1 cellular context compared by ENCODE assay signal in the genomic region with DNA sequence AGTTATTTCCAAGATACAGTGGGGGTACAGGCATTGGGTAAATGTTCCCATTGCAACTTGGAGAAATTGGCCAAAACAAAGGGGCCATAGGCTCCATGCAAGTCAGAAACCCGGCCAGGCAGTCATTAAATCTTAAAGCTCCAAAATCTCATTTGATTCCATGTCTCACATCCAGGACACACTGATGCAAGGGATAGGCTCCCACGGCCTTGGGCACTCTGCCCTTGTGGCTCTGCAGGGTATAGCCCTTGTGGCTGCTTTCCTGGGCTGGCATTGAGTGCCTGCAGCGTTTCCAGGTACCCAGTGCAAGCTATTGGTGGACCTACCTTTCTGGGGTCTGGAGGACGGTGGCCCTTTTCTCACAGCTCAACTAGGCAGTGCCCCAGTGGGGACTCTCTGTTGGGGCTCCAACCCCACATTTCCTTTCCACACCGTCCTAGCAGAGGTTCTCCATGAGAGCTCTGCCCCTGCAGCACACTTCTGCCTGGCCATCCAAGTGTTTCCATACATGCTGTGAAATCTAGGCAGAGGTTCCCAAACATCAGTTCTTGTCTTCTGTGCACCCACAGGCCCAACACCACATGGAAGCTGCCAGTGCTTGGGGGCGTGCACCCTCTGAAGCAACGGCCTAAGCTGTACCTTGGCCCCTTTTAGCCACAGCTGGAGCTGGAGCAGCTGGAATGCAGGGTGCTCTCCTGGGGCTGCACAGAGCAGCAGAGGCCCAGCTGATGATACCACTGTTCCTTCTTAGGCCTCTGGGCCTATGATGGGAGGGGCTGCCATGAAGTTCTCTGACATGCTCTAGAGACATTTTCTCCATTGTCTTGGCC.
A peak's percentile ranks its signal among the peaks of the same experiment; 100 is the strongest.
TF ChIP-seq lines count a peak whose summit lies in the region.

No MANE protein-coding gene starts in this region.

TF ChIP-seq in HepG2, 621 proteins besides CTCF, POLR2A, EP300 and RAD21 (continued from another document and continues in another):
- no peak for TF ChIP-seq ATRX (CRISPR knock-in tag; IDR thresholded peaks at IDR 0.05; ENCODE audit: borderline replicate concordance)
- TF ChIP-seq ZSCAN29 (CRISPR knock-in tag; conservative IDR thresholded peaks at IDR 0.05): no peak
- 0 out of 2 replicates have a peak, but pooled peaks have one; percentile 40 for TF ChIP-seq ZNF350 (CRISPR knock-in tag; IDR thresholded peaks at IDR 0.05; ENCODE audit: borderline replicate concordance, low read depth)
- TF ChIP-seq TBL1XR1 (IDR thresholded peaks at IDR 0.05; ENCODE audit: borderline replicate concordance, low read length, partially characterized antibody): no peak
- no peak for TF ChIP-seq ZNF83 (CRISPR knock-in tag; IDR thresholded peaks at IDR 0.05; ENCODE audit: borderline replicate concordance)
- TF ChIP-seq ZBTB2 (CRISPR knock-in tag; IDR thresholded peaks at IDR 0.05; ENCODE audit: low read depth): no peak
- no peak for TF ChIP-seq ZNF7 (CRISPR knock-in tag; IDR thresholded peaks at IDR 0.05)
- no peak for TF ChIP-seq ZFP36 (IDR thresholded peaks at IDR 0.05; ENCODE audit: borderline replicate concordance, low read depth, low read length, partially characterized antibody)
- TF ChIP-seq, protein P1, sequence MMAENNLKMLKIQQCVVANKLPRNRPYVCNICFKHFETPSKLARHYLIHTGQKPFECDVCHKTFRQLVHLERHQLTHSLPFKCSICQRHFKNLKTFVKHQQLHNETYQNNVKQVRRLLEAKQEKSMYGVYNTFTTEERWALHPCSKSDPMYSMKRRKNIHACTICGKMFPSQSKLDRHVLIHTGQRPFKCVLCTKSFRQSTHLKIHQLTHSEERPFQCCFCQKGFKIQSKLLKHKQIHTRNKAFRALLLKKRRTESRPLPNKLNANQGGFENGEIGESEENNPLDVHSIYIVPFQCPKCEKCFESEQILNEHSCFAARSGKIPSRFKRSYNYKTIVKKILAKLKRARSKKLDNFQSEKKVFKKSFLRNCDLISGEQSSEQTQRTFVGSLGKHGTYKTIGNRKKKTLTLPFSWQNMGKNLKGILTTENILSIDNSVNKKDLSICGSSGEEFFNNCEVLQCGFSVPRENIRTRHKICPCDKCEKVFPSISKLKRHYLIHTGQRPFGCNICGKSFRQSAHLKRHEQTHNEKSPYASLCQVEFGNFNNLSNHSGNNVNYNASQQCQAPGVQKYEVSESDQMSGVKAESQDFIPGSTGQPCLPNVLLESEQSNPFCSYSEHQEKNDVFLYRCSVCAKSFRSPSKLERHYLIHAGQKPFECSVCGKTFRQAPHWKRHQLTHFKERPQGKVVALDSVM (CRISPR knock-in tag; IDR thresholded peaks at IDR 0.05): no peak
- no peak for TF ChIP-seq ZNF24 (IDR thresholded peaks at IDR 0.05)
- peak; percentile 47 for TF ChIP-seq ARID5B (CRISPR knock-in tag; IDR thresholded peaks at IDR 0.05)
- no peak for TF ChIP-seq CREM (IDR thresholded peaks at IDR 0.05)
- TF ChIP-seq CREM (CRISPR knock-in tag; IDR thresholded peaks at IDR 0.05): no peak
- TF ChIP-seq, protein P2, sequence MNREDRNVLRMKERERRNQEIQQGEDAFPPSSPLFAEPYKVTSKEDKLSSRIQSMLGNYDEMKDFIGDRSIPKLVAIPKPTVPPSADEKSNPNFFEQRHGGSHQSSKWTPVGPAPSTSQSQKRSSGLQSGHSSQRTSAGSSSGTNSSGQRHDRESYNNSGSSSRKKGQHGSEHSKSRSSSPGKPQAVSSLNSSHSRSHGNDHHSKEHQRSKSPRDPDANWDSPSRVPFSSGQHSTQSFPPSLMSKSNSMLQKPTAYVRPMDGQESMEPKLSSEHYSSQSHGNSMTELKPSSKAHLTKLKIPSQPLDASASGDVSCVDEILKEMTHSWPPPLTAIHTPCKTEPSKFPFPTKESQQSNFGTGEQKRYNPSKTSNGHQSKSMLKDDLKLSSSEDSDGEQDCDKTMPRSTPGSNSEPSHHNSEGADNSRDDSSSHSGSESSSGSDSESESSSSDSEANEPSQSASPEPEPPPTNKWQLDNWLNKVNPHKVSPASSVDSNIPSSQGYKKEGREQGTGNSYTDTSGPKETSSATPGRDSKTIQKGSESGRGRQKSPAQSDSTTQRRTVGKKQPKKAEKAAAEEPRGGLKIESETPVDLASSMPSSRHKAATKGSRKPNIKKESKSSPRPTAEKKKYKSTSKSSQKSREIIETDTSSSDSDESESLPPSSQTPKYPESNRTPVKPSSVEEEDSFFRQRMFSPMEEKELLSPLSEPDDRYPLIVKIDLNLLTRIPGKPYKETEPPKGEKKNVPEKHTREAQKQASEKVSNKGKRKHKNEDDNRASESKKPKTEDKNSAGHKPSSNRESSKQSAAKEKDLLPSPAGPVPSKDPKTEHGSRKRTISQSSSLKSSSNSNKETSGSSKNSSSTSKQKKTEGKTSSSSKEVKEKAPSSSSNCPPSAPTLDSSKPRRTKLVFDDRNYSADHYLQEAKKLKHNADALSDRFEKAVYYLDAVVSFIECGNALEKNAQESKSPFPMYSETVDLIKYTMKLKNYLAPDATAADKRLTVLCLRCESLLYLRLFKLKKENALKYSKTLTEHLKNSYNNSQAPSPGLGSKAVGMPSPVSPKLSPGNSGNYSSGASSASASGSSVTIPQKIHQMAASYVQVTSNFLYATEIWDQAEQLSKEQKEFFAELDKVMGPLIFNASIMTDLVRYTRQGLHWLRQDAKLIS (CRISPR knock-in tag; IDR thresholded peaks at IDR 0.05): no peak
- no peak for TF ChIP-seq PRMT3 (CRISPR knock-in tag; IDR thresholded peaks at IDR 0.05; ENCODE audit: borderline replicate concordance, low read depth)
- no peak for TF ChIP-seq ZC3H4 (CRISPR knock-in tag; IDR thresholded peaks at IDR 0.05; ENCODE audit: borderline replicate concordance)
- TF ChIP-seq, protein P3, sequence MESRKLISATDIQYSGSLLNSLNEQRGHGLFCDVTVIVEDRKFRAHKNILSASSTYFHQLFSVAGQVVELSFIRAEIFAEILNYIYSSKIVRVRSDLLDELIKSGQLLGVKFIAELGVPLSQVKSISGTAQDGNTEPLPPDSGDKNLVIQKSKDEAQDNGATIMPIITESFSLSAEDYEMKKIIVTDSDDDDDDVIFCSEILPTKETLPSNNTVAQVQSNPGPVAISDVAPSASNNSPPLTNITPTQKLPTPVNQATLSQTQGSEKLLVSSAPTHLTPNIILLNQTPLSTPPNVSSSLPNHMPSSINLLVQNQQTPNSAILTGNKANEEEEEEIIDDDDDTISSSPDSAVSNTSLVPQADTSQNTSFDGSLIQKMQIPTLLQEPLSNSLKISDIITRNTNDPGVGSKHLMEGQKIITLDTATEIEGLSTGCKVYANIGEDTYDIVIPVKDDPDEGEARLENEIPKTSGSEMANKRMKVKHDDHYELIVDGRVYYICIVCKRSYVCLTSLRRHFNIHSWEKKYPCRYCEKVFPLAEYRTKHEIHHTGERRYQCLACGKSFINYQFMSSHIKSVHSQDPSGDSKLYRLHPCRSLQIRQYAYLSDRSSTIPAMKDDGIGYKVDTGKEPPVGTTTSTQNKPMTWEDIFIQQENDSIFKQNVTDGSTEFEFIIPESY (CRISPR knock-in tag; IDR thresholded peaks at IDR 0.05): no peak
- TF ChIP-seq, protein P4, sequence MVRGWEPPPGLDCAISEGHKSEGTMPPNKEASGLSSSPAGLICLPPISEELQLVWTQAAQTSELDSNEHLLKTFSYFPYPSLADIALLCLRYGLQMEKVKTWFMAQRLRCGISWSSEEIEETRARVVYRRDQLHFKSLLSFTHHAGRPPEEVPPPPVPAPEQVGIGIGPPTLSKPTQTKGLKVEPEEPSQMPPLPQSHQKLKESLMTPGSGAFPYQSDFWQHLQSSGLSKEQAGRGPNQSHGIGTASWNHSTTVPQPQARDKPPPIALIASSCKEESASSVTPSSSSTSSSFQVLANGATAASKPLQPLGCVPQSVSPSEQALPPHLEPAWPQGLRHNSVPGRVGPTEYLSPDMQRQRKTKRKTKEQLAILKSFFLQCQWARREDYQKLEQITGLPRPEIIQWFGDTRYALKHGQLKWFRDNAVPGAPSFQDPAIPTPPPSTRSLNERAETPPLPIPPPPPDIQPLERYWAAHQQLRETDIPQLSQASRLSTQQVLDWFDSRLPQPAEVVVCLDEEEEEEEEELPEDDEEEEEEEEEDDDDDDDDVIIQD (CRISPR knock-in tag; IDR thresholded peaks at IDR 0.05; ENCODE audit: low read depth): peak; percentile 68
- TF ChIP-seq ERF (CRISPR knock-in tag; IDR thresholded peaks at IDR 0.05): no peak
- no peak for TF ChIP-seq ZNF558 (CRISPR knock-in tag; IDR thresholded peaks at IDR 0.05; ENCODE audit: borderline replicate concordance)
- TF ChIP-seq, protein P5, sequence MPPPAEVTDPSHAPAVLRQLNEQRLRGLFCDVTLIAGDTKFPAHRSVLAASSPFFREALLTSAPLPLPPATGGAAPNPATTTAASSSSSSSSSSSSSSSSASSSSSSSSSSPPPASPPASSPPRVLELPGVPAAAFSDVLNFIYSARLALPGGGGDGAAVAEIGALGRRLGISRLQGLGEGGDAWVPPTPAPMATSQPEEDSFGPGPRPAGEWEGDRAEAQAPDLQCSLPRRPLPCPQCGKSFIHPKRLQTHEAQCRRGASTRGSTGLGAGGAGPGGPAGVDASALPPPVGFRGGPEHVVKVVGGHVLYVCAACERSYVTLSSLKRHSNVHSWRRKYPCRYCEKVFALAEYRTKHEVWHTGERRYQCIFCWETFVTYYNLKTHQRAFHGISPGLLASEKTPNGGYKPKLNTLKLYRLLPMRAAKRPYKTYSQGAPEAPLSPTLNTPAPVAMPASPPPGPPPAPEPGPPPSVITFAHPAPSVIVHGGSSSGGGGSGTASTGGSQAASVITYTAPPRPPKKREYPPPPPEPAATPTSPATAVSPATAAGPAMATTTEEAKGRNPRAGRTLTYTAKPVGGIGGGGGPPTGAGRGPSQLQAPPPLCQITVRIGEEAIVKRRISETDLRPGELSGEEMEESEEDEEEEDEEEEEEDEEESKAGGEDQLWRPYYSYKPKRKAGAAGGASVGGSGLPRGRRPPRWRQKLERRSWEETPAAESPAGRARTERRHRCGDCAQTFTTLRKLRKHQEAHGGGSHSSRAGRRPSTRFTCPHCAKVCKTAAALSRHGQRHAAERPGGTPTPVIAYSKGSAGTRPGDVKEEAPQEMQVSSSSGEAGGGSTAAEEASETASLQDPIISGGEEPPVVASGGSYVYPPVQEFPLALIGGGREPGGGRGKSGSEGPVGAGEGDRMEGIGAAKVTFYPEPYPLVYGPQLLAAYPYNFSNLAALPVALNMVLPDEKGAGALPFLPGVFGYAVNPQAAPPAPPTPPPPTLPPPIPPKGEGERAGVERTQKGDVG (CRISPR knock-in tag; IDR thresholded peaks at IDR 0.05; ENCODE audit: borderline replicate concordance): no peak
- TF ChIP-seq GLMP (CRISPR knock-in tag; IDR thresholded peaks at IDR 0.05; ENCODE audit: borderline replicate concordance): no peak
- TF ChIP-seq, protein P6, sequence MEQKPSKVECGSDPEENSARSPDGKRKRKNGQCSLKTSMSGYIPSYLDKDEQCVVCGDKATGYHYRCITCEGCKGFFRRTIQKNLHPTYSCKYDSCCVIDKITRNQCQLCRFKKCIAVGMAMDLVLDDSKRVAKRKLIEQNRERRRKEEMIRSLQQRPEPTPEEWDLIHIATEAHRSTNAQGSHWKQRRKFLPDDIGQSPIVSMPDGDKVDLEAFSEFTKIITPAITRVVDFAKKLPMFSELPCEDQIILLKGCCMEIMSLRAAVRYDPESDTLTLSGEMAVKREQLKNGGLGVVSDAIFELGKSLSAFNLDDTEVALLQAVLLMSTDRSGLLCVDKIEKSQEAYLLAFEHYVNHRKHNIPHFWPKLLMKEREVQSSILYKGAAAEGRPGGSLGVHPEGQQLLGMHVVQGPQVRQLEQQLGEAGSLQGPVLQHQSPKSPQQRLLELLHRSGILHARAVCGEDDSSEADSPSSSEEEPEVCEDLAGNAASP (CRISPR knock-in tag; IDR thresholded peaks at IDR 0.05; ENCODE audit: borderline replicate concordance): no peak
- TF ChIP-seq GMEB1 (CRISPR knock-in tag; IDR thresholded peaks at IDR 0.05; ENCODE audit: borderline replicate concordance): no peak
